17 cellular contexts compared by ENCODE assay signal in genomic region chr19:35727053-35727955, GRCh38. TPM values are rescaled to one million over a fixed set of nuclear protein-coding genes. Genes with fewer than 3 reads are reported as not detected.
DNase-seq lines count a peak whose midpoint lies in the region; ATAC-seq and TF ChIP-seq lines count a peak whose summit lies in the region.
"Had no signal": no experiment of that assay in that cellular context is flagged by ENCODE, and none has a peak within 500 bp of the region (broad histone marks: within the 10 kb centered on the region; RNA-seq: fewer than 3 reads in every experiment).

No MANE protein-coding gene starts in this region.

- no peak for TF ChIP-seq CTCF in left ventricle myocardium inferior (IDR thresholded peaks at IDR 0.05; ENCODE audit: borderline replicate concordance)
- no peak for TF ChIP-seq CTCF in right lobe of liver (IDR thresholded peaks at IDR 0.05)
- TF ChIP-seq CTCF in ascending aorta (IDR thresholded peaks at IDR 0.05): no peak

- H3K9me3 ChIP-seq in left ventricle myocardium inferior (replicated peaks): no peaks in the 10 kb centered on the region
- no peaks in the 10 kb centered on the region for H3K9me3 ChIP-seq in right lobe of liver
- no peaks in the 10 kb centered on the region for H3K9me3 ChIP-seq in ascending aorta
- H3K9me3 ChIP-seq: A549 had no signal

- peak overlapping the region; percentile 69 for H3K27ac Mint-ChIP-seq in activated T-helper 17 cell treated with anti-CD3 and anti-CD28 coated beads, Interleukin-2, amount 50 U/mL, for 72 hours
- H3K27ac Mint-ChIP-seq: CD4-positive, alpha-beta T cell; GM23338 had no signal

- H3K27ac ChIP-seq in left ventricle myocardium inferior (replicated peaks) (no peak overlapping the region), right lobe of liver (no peak overlapping the region), substantia nigra (ENCODE audit: low read depth, low read length, poor library complexity, severe bottlenecking) (peak overlapping the region; percentile 82), ascending aorta (no peak overlapping the region)
- H3K27ac ChIP-seq: A549, SK-N-MC had no signal

- no peaks in the 10 kb centered on the region for H3K27me3 ChIP-seq in left ventricle myocardium inferior (ENCODE audit: low read depth)
- no peaks in the 10 kb centered on the region for H3K27me3 ChIP-seq in right lobe of liver
- no peaks in the 10 kb centered on the region for H3K27me3 ChIP-seq in ascending aorta

- TF ChIP-seq POLR2A in right lobe of liver (IDR thresholded peaks at IDR 0.05): no peak

- H3K36me3 ChIP-seq in left ventricle myocardium inferior: peaks cover 100% of the 10 kb centered on the region
- peaks cover 11 to 99% (median 67%) of the 10 kb centered on the region in 4 donors for H3K36me3 ChIP-seq in right lobe of liver
- H3K36me3 ChIP-seq in ascending aorta: peaks cover 100% of the 10 kb centered on the region in 2 donors

- peaks cover 98% of the 10 kb centered on the region for H3K36me3 Mint-ChIP-seq in activated T-helper 17 cell treated with anti-CD3 and anti-CD28 coated beads, Interleukin-2, amount 50 U/mL, for 72 hours (ENCODE audit: low read depth)

- H3K4me1 Mint-ChIP-seq in activated T-helper 17 cell treated with anti-CD3 and anti-CD28 coated beads, Interleukin-2, amount 50 U/mL, for 72 hours: peaks cover 10% of the 10 kb centered on the region
- H3K4me1 Mint-ChIP-seq: GM23338 had no signal

- peak; percentile 32 for DNase-seq in Right ventricle myocardium inferior (ENCODE audit: missing footprints)
- no peak for DNase-seq in left ventricle myocardium inferior
- peak in 2 of 3 donors; percentile 16 to 46 for DNase-seq in right lobe of liver
- DNase-seq in substantia nigra (lab: John Stamatoyannopoulos, UW): no peak
- DNase-seq in ascending aorta (ENCODE audit: low spot score in 2 of 2): no peak
- DNase-seq: CD4-positive, alpha-beta T cell; DMS153; GF-D8; NCI-H1092; NCI-H1436 treated with DMSO at 0.1 percent for 48 hours; NCI-H2081; SHP77 had no signal

- H3K4me3 Mint-ChIP-seq in activated T-helper 17 cell treated with anti-CD3 and anti-CD28 coated beads, Interleukin-2, amount 50 U/mL, for 72 hours: no peak overlapping the region
- H3K4me3 Mint-ChIP-seq: CD4-positive, alpha-beta T cell; GM23338 had no signal

- no peak for ATAC-seq in Right ventricle myocardium inferior
- no peak for ATAC-seq in activated T-helper 17 cell treated with anti-CD3 and anti-CD28 coated beads, Interleukin-2, amount 50 U/mL, for 72 hours (replicated peaks)
- no peak for ATAC-seq in right lobe of liver
- ATAC-seq in GM19035 (IDR thresholded peaks at IDR 0.05; ENCODE audit: unreplicated experiment): no peak
- ATAC-seq: A549, GM23338 had no signal

- peaks cover under 1% of the 10 kb centered on the region for H3K4me1 ChIP-seq in left ventricle myocardium inferior
- H3K4me1 ChIP-seq in right lobe of liver: no peaks in the 10 kb centered on the region
- no peaks in the 10 kb centered on the region for H3K4me1 ChIP-seq in ascending aorta
- H3K4me1 ChIP-seq: A549 had no signal

- intact Hi-C loops in Right ventricle myocardium inferior (cut with DNase I) (no loop called here), left ventricle myocardium inferior (cut with micrococcal nuclease) (no loop called here), right lobe of liver (cut with DNase I) (no loop called here), ascending aorta (cut with DNase I) (no loop called here)

- WGBS in right lobe of liver (ENCODE audit: insufficient coverage, low coverage, low lambda C conversion rate, missing lambda C conversion rate): 85% methylated on average over 4 of the region's 25 CpGs

- H3K27me3 Mint-ChIP-seq in activated T-helper 17 cell treated with anti-CD3 and anti-CD28 coated beads, Interleukin-2, amount 50 U/mL, for 72 hours: no peaks in the 10 kb centered on the region
- H3K27me3 Mint-ChIP-seq: CD4-positive, alpha-beta T cell had no signal

- H3K4me3 ChIP-seq in left ventricle myocardium inferior (no peak overlapping the region), right lobe of liver (no peak overlapping the region), ascending aorta (no peak overlapping the region)
- H3K4me3 ChIP-seq: A549, GM23338, SK-N-MC had no signal

- no peaks in the 10 kb centered on the region for H3K9me3 Mint-ChIP-seq in activated T-helper 17 cell treated with anti-CD3 and anti-CD28 coated beads, Interleukin-2, amount 50 U/mL, for 72 hours
- H3K9me3 Mint-ChIP-seq: CD4-positive, alpha-beta T cell; GM23338 had no signal

RNA-seq across cellular contexts. Expression of gene KMT2B, which starts 9.5 kb away (rescaled TPM):
- 12.7 TPM for total RNA-seq in Right ventricle myocardium inferior
- 12.8 TPM for total RNA-seq in left ventricle myocardium inferior
- total RNA-seq in activated T-helper 17 cell treated with anti-CD3 and anti-CD28 coated beads, Interleukin-2, amount 50 U/mL, for 72 hours: 100 to 1,000 TPM in 1 of 2 donors, 10 to 100 TPM in 1; 67.4 to 117 TPM
- total RNA-seq in right lobe of liver: 10 to 100 TPM; 10.5 to 23.1 (median 15.0) TPM
- total RNA-seq in ascending aorta: 25.5 TPM

RNA-seq across cellular contexts. Expression of gene IGFLR1, which starts 14.9 kb away (rescaled TPM):
- total RNA-seq in Right ventricle myocardium inferior: 5.1 TPM
- 4.9 TPM for total RNA-seq in left ventricle myocardium inferior
- total RNA-seq in activated T-helper 17 cell treated with anti-CD3 and anti-CD28 coated beads, Interleukin-2, amount 50 U/mL, for 72 hours: 100 to 1,000 TPM in 1 of 2 donors, 10 to 100 TPM in 1; 42.3 to 153 TPM
- 10 to 100 TPM; 16.3 to 58.9 (median 29.3) TPM for total RNA-seq in right lobe of liver
- total RNA-seq in ascending aorta: not detected

RNA-seq across cellular contexts. Expression of gene U2AF1L4, which starts 17.9 kb away (rescaled TPM):
- total RNA-seq in Right ventricle myocardium inferior (19.5 TPM), left ventricle myocardium inferior (24.9 TPM), right lobe of liver (10 to 100 TPM; 11.3 to 19.9 (median 17.5) TPM), ascending aorta (not detected)
- total RNA-seq in activated T-helper 17 cell treated with anti-CD3 and anti-CD28 coated beads, Interleukin-2, amount 50 U/mL, for 72 hours: 10 to 100 TPM; 17.8 to 21.6 TPM

RNA-seq across cellular contexts. Expression of gene PSENEN, which starts 18.1 kb away (rescaled TPM):
- total RNA-seq in Right ventricle myocardium inferior: 44.7 TPM
- 43.1 TPM for total RNA-seq in left ventricle myocardium inferior
- total RNA-seq in activated T-helper 17 cell treated with anti-CD3 and anti-CD28 coated beads, Interleukin-2, amount 50 U/mL, for 72 hours: 10 to 100 TPM; 34.0 to 51.2 TPM
- 10 to 100 TPM; 24.2 to 42.9 (median 35.8) TPM for total RNA-seq in right lobe of liver
- 110 TPM for total RNA-seq in ascending aorta

RNA-seq across cellular contexts. Expression of gene LIN37, which starts 21.1 kb away (rescaled TPM):
- total RNA-seq in Right ventricle myocardium inferior: 8.2 TPM
- 6.2 TPM for total RNA-seq in left ventricle myocardium inferior
- 10 to 100 TPM; 11.0 to 20.1 TPM for total RNA-seq in activated T-helper 17 cell treated with anti-CD3 and anti-CD28 coated beads, Interleukin-2, amount 50 U/mL, for 72 hours
- 1 to 10 TPM; 3.2 to 8.2 (median 4.9) TPM for total RNA-seq in right lobe of liver
- 29.9 TPM for total RNA-seq in ascending aorta

Comparison
In these comparisons a context has a peak if more than half of its experiments do, and no peak if none do; other contexts are left out.
1. DNase-seq: peak in Right ventricle myocardium inferior (single experiment) and right lobe of liver (2 of 3); none in left ventricle myocardium inferior (single experiment), substantia nigra (0 of 49) and ascending aorta (0 of 2).
2. RNA of gene U2AF1L4, which starts 17.9 kb away (total RNA-seq): 24.9 TPM in left ventricle myocardium inferior (single experiment), 17.8 to 21.6 TPM in activated T-helper 17 cell treated with anti-CD3 and anti-CD28 coated beads, Interleukin-2, amount 50 U/mL, for 72 hours, 19.5 TPM in Right ventricle myocardium inferior (single experiment) and 11.3 to 19.9 TPM in right lobe of liver; not detected in ascending aorta (single experiment); every median in the first group is over 10 times any median in the second.